22 cellular contexts compared by ENCODE assay signal in genomic region chrX:134184936-134185335, GRCh38. TPM values are rescaled to one million over a fixed set of nuclear protein-coding genes. Genes with fewer than 3 reads are reported as not detected.
"Had no signal": no experiment of that assay in that cellular context is flagged by ENCODE, and none has a peak within 500 bp of the region (broad histone marks: within the 10 kb centered on the region; RNA-seq: fewer than 3 reads in every experiment).

No MANE protein-coding gene starts in this region.

- H3K36me3 Mint-ChIP-seq: brain; memory B cell; naive thymus-derived CD8-positive, alpha-beta T cell; stimulated activated naive B cell treated with anti-CD40 and anti-IgM and Interleukin-4, amounts not matched to agents 10 μg/mL and 1 μg/mL and 100 μg/mL, for 72 hours had no signal

- H3K4me3 ChIP-seq: colonic mucosa, esophagus muscularis mucosa, skin epidermis, suprapubic skin had no signal

- H3K27me3 ChIP-seq: colonic mucosa had no signal

- DNase-seq: activated naive CD4-positive, alpha-beta T cell treated with anti-CD3 and anti-CD28 coated beads for 36 hours; amygdala; central memory CD4-positive, alpha-beta T cell; colonic mucosa; hippocampal formation; kidney; left ventricle myocardium superior; naive thymus-derived CD8-positive, alpha-beta T cell; nucleus accumbens; right cardiac atrium; stimulated activated CD4-positive, alpha-beta T cell treated with anti-CD3 and anti-CD28 coated beads, Interleukin-15, amount 100 ng/mL, for 24 hours; stimulated activated CD4-positive, alpha-beta T cell treated with anti-CD3 and anti-CD28 coated beads, Interleukin-4, amount 100 ng/mL, for 1 hour; stimulated activated naive B cell treated with anti-CD40 and anti-IgM and Interleukin-4, amounts not matched to agents 10 μg/mL and 1 μg/mL and 100 μg/mL, for 72 hours had no signal

- H3K4me3 Mint-ChIP-seq: activated naive CD4-positive, alpha-beta T cell treated with anti-CD3 and anti-CD28 coated beads for 36 hours; activated T-helper 17 cell treated with anti-CD3 and anti-CD28 coated beads, Interleukin-2, amount 50 U/mL, for 72 hours; brain; memory B cell; stimulated activated naive B cell treated with anti-CD40 and anti-IgM and Interleukin-4, amounts not matched to agents 10 μg/mL and 1 μg/mL and 100 μg/mL, for 72 hours; type B pancreatic cell had no signal

- H3K9me3 Mint-ChIP-seq: activated naive CD4-positive, alpha-beta T cell treated with anti-CD3 and anti-CD28 coated beads for 36 hours; activated T-helper 17 cell treated with anti-CD3 and anti-CD28 coated beads, Interleukin-2, amount 50 U/mL, for 72 hours; brain; memory B cell; naive thymus-derived CD8-positive, alpha-beta T cell; stimulated activated naive B cell treated with anti-CD40 and anti-IgM and Interleukin-4, amounts not matched to agents 10 μg/mL and 1 μg/mL and 100 μg/mL, for 72 hours had no signal

- H3K4me1 Mint-ChIP-seq: stimulated activated naive B cell treated with anti-CD40 and anti-IgM and Interleukin-4, amounts not matched to agents 10 μg/mL and 1 μg/mL and 100 μg/mL, for 72 hours had no signal

- H3K27ac Mint-ChIP-seq: activated naive CD4-positive, alpha-beta T cell treated with anti-CD3 and anti-CD28 coated beads for 36 hours; activated T-helper 17 cell treated with anti-CD3 and anti-CD28 coated beads, Interleukin-2, amount 50 U/mL, for 72 hours; memory B cell; naive thymus-derived CD8-positive, alpha-beta T cell; stimulated activated naive B cell treated with anti-CD40 and anti-IgM and Interleukin-4, amounts not matched to agents 10 μg/mL and 1 μg/mL and 100 μg/mL, for 72 hours; type B pancreatic cell had no signal

- ATAC-seq: activated CD4-positive, CD25-positive, alpha-beta regulatory T cell treated with anti-CD3 and anti-CD28 coated beads, Interleukin-2, amount 50 U/mL, for 24 hours; activated T-helper 17 cell treated with anti-CD3 and anti-CD28 coated beads, Interleukin-2, amount 50 U/mL, for 72 hours; left ventricle myocardium superior; naive thymus-derived CD8-positive, alpha-beta T cell; right cardiac atrium; stimulated activated naive B cell treated with anti-CD40 and anti-IgM and Interleukin-4, amounts not matched to agents 10 μg/mL and 1 μg/mL and 100 μg/mL, for 72 hours had no signal

- H3K27ac ChIP-seq: colonic mucosa, esophagus muscularis mucosa, skin epidermis, suprapubic skin had no signal

RNA-seq across cellular contexts. Expression of gene CCDC160, which starts 52.0 kb away (rescaled TPM):
- total RNA-seq: activated naive CD4-positive, alpha-beta T cell treated with anti-CD3 and anti-CD28 coated beads for 36 hours; activated T-helper 17 cell treated with anti-CD3 and anti-CD28 coated beads, Interleukin-2, amount 50 U/mL, for 72 hours; colonic mucosa; esophagus muscularis mucosa; left ventricle myocardium superior; naive thymus-derived CD8-positive, alpha-beta T cell; right cardiac atrium; T-helper 2 cell treated with Interferon-gamma antibody and Interleukin-4, amounts not matched to agents 100 ng/mL and 5 ng/mL, for 36 hours had no signal
